ENCODE assay signal across 22 cellular contexts in the genomic region with DNA sequence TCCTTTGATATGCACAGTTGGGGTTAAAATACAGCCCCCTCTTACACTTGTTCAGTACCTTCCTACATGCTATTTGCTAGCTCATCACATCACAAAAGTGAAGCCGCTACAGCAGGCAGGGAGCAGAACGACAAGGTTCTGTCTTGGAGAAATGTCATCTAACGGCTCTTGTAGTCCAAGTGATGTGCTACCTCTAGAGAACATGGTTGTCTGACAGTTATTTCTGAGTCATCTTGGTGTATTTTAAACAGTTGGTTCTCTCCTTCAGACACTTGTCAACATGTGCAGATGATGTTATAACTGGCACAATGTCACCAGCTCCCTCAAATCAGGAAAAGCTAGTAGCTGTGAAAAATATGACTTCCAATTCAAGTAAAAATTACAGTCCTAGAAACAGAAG.
"Had no signal": no experiment of that assay in that cellular context is flagged by ENCODE, and none has a peak within 500 bp of the region (broad histone marks: within the 10 kb centered on the region; RNA-seq: fewer than 3 reads in every experiment).

No MANE protein-coding gene starts in this region.

- H3K9ac ChIP-seq: parathyroid adenoma had no signal

- H3K4me1 ChIP-seq: parathyroid adenoma, psoas muscle, right atrium auricular region had no signal

- H3K27me3 ChIP-seq: right atrium auricular region, tibial nerve had no signal

- H3K9me3 ChIP-seq: psoas muscle, right atrium auricular region, tibial nerve had no signal

- H3K4me3 ChIP-seq: psoas muscle, right atrium auricular region, tibial nerve had no signal

- H3K36me3 ChIP-seq: right atrium auricular region, tibial nerve, WERI-Rb-1 had no signal

- H2AFZ ChIP-seq: parathyroid adenoma had no signal

- H3K27ac ChIP-seq: parathyroid adenoma, psoas muscle, right atrium auricular region, tibial nerve, WERI-Rb-1 had no signal

- ATAC-seq: activated CD4-positive, CD25-positive, alpha-beta regulatory T cell treated with anti-CD3 and anti-CD28 coated beads, Interleukin-2, amount 50 U/mL, for 24 hours; activated naive CD8-positive, alpha-beta T cell treated with anti-CD3 and anti-CD28 coated beads, Interleukin-2, amount 50 U/mL, for 24 hours; esophagus mucosa; left colon; natural killer cell treated with Interleukin-12 subunit alpha and Interleukin-12 subunit beta and Interleukin-15 and Interleukin-18, amount 100 ng/mL, for 72 hours; psoas muscle had no signal

- DNase-seq: activated CD4-positive, alpha-beta memory T cell treated with anti-CD3 and anti-CD28 coated beads for 36 hours; activated CD4-positive, alpha-beta T cell treated with anti-CD3 and anti-CD28 coated beads, Interleukin-2, amount 10 ng/mL, durations not matched to agents 24 days and 14 days; activated naive CD8-positive, alpha-beta T cell treated with anti-CD3 and anti-CD28 coated beads, Interleukin-2, amount 50 U/mL, for 24 hours; activated T-cell treated with anti-CD3 and anti-CD28 coated beads, Interleukin-2, amount 50 U/mL, for 48 hours; amygdala; endodermal cell; foreskin fibroblast; hippocampal formation; kidney; left colon; nucleus accumbens; psoas muscle; stimulated activated naive CD4-positive, alpha-beta T cell; SW 1271; T-helper 9 cell; WERI-Rb-1 had no signal

- H3K79me2 ChIP-seq: parathyroid adenoma had no signal
